9 cellular contexts compared by ENCODE assay signal in genomic region chr13:42497798-42498197, GRCh38.
DNase-seq lines count a peak whose midpoint lies in the region; ATAC-seq and TF ChIP-seq lines count a peak whose summit lies in the region.
"Had no signal": no experiment of that assay in that cellular context is flagged by ENCODE, and none has a peak within 500 bp of the region (broad histone marks: within the 10 kb centered on the region; RNA-seq: fewer than 3 reads in every experiment).

No MANE protein-coding gene starts in this region.

- no peaks in the 10 kb centered on the region for H3K9me3 Mint-ChIP-seq in activated naive CD4-positive, alpha-beta T cell treated with anti-CD3 and anti-CD28 coated beads, Interleukin-2, amount 50 U/mL, for 24 hours
- H3K9me3 Mint-ChIP-seq in activated CD4-positive, alpha-beta memory T cell treated with anti-CD3 and anti-CD28 coated beads for 36 hours = peaks cover 7% of the 10 kb centered on the region
- H3K9me3 Mint-ChIP-seq in stimulated activated effector memory CD8-positive, alpha-beta T cell treated with anti-CD3 and anti-CD28 coated beads, Interleukin-12 subunit alpha, Interleukin-12 subunit beta, amount 100 ng/mL, for 72 hours = peaks cover 4% of the 10 kb centered on the region

- no peak overlapping the region for H3K27ac ChIP-seq in lower lobe of right lung
- H3K27ac ChIP-seq: BLaER1 treated with 17β-estradiol and CSF1 and Interleukin-3, amounts not matched to agents 10 nM and 100 nM had no signal

- ATAC-seq in HG03045 (IDR thresholded peaks at IDR 0.05; ENCODE audit: unreplicated experiment) (peak; percentile 85), lower lobe of right lung (no peak)
- peak; percentile 91 for ATAC-seq in stimulated activated effector memory CD8-positive, alpha-beta T cell treated with anti-CD3 and anti-CD28 coated beads, Interleukin-12 subunit alpha, Interleukin-12 subunit beta, amount 100 ng/mL, for 72 hours

- peak overlapping the region; percentile 12 for H3K27ac Mint-ChIP-seq in activated naive CD4-positive, alpha-beta T cell treated with anti-CD3 and anti-CD28 coated beads, Interleukin-2, amount 50 U/mL, for 24 hours
- H3K27ac Mint-ChIP-seq in activated CD4-positive, alpha-beta memory T cell treated with anti-CD3 and anti-CD28 coated beads for 36 hours = peak overlapping the region; percentile 86
- peak overlapping the region; percentile 38 for H3K27ac Mint-ChIP-seq in stimulated activated effector memory CD8-positive, alpha-beta T cell treated with anti-CD3 and anti-CD28 coated beads, Interleukin-12 subunit alpha, Interleukin-12 subunit beta, amount 100 ng/mL, for 72 hours

- H3K36me3 Mint-ChIP-seq in activated naive CD4-positive, alpha-beta T cell treated with anti-CD3 and anti-CD28 coated beads, Interleukin-2, amount 50 U/mL, for 24 hours = no peaks in the 10 kb centered on the region
- H3K36me3 Mint-ChIP-seq in activated CD4-positive, alpha-beta memory T cell treated with anti-CD3 and anti-CD28 coated beads for 36 hours = peaks cover 7% of the 10 kb centered on the region
- H3K36me3 Mint-ChIP-seq in stimulated activated effector memory CD8-positive, alpha-beta T cell treated with anti-CD3 and anti-CD28 coated beads, Interleukin-12 subunit alpha, Interleukin-12 subunit beta, amount 100 ng/mL, for 72 hours = no peaks in the 10 kb centered on the region

- no peak for TF ChIP-seq CTCF in lower lobe of right lung (IDR thresholded peaks at IDR 0.05)

- no peak for DNase-seq in activated naive CD4-positive, alpha-beta T cell treated with Interleukin-2 at 50 U/mL for 16 hours
- DNase-seq in activated CD4-positive, alpha-beta memory T cell treated with anti-CD3 and anti-CD28 coated beads for 36 hours = peak; percentile 65
- DNase-seq in stimulated activated effector memory CD8-positive, alpha-beta T cell treated with anti-CD3 and anti-CD28 coated beads, Interleukin-12 subunit alpha, Interleukin-12 subunit beta, amount 100 ng/mL, for 72 hours (ENCODE audit: low spot score in 2 of 2) = no peak
- DNase-seq in NCI-H524 treated with DMSO at 0.1 percent for 48 hours (lab: John Stamatoyannopoulos, UW) = no peak
- no peak for DNase-seq in lower lobe of right lung
- DNase-seq in medulla oblongata (ENCODE audit: extremely low spot score) = no peak

- POLR2A ChIA-PET in activated CD4-positive, alpha-beta memory T cell treated with anti-CD3 and anti-CD28 coated beads for 36 hours (lab: Charles Lee) = interaction anchor here (0.8 to 2.9 kb wide), 10 partner anchors 23 to 226 kb away, joined by 3 to 34 read pairs (median 6); partner anchors contain the start of gene AKAP11

- CTCF ChIA-PET in activated CD4-positive, alpha-beta memory T cell treated with anti-CD3 and anti-CD28 coated beads for 36 hours (lab: Charles Lee) = interaction anchor here (1.1 to 1.4 kb wide), 2 partner anchors 92 to 226 kb away, joined by 3 read pairs; partner anchors contain the start of gene AKAP11

- no peaks in the 10 kb centered on the region for H3K4me1 ChIP-seq in lower lobe of right lung

- H3K36me3 ChIP-seq in lower lobe of right lung = no peaks in the 10 kb centered on the region
- H3K36me3 ChIP-seq: BLaER1 treated with 17β-estradiol and CSF1 and Interleukin-3, amounts not matched to agents 10 nM and 100 nM had no signal

- H3K27me3 ChIP-seq in lower lobe of right lung (ENCODE audit: low read depth) = no peaks in the 10 kb centered on the region
- H3K27me3 ChIP-seq: BLaER1 treated with 17β-estradiol and CSF1 and Interleukin-3, amounts not matched to agents 10 nM and 100 nM had no signal

- intact Hi-C loops in activated CD4-positive, alpha-beta memory T cell treated with anti-CD3 and anti-CD28 coated beads for 36 hours (cut with micrococcal nuclease) = loop anchor here (1.0 to 10.0 kb wide), 15 partner anchors 49 to 1300 kb away; partner anchors contain the start of genes EPSTI1 and VWA8
- intact Hi-C loops in lower lobe of right lung (cut with DNase I) = no loop called here

- H3K9me3 ChIP-seq in lower lobe of right lung = no peaks in the 10 kb centered on the region
- H3K9me3 ChIP-seq: BLaER1 treated with 17β-estradiol and CSF1 and Interleukin-3, amounts not matched to agents 10 nM and 100 nM had no signal

- no peak overlapping the region for H3K4me3 Mint-ChIP-seq in activated naive CD4-positive, alpha-beta T cell treated with anti-CD3 and anti-CD28 coated beads, Interleukin-2, amount 50 U/mL, for 24 hours
- peak overlapping the region; percentile 12 for H3K4me3 Mint-ChIP-seq in activated CD4-positive, alpha-beta memory T cell treated with anti-CD3 and anti-CD28 coated beads for 36 hours
- peak overlapping the region; percentile 6 for H3K4me3 Mint-ChIP-seq in stimulated activated effector memory CD8-positive, alpha-beta T cell treated with anti-CD3 and anti-CD28 coated beads, Interleukin-12 subunit alpha, Interleukin-12 subunit beta, amount 100 ng/mL, for 72 hours

- peaks cover 29% of the 10 kb centered on the region for H3K4me1 Mint-ChIP-seq in activated naive CD4-positive, alpha-beta T cell treated with anti-CD3 and anti-CD28 coated beads, Interleukin-2, amount 50 U/mL, for 24 hours
- peaks cover 54% of the 10 kb centered on the region for H3K4me1 Mint-ChIP-seq in activated CD4-positive, alpha-beta memory T cell treated with anti-CD3 and anti-CD28 coated beads for 36 hours (ENCODE audit: low read depth)
- H3K4me1 Mint-ChIP-seq in stimulated activated effector memory CD8-positive, alpha-beta T cell treated with anti-CD3 and anti-CD28 coated beads, Interleukin-12 subunit alpha, Interleukin-12 subunit beta, amount 100 ng/mL, for 72 hours = peaks cover 35% of the 10 kb centered on the region

- H3K27me3 Mint-ChIP-seq in activated naive CD4-positive, alpha-beta T cell treated with anti-CD3 and anti-CD28 coated beads, Interleukin-2, amount 50 U/mL, for 24 hours = no peaks in the 10 kb centered on the region
- no peaks in the 10 kb centered on the region for H3K27me3 Mint-ChIP-seq in activated CD4-positive, alpha-beta memory T cell treated with anti-CD3 and anti-CD28 coated beads for 36 hours

- no peak overlapping the region for H3K4me3 ChIP-seq in lower lobe of right lung
- H3K4me3 ChIP-seq: BLaER1 treated with 17β-estradiol and CSF1 and Interleukin-3, amounts not matched to agents 10 nM and 100 nM had no signal

Comparison
In these comparisons a context has a peak if more than half of its experiments do, and no peak if none do; other contexts are left out.
1. H3K27ac Mint-ChIP-seq: peak in every context shown above with its lines; median percentile 86 in activated CD4-positive, alpha-beta memory T cell treated with anti-CD3 and anti-CD28 coated beads for 36 hours; 38 in stimulated activated effector memory CD8-positive, alpha-beta T cell treated with anti-CD3 and anti-CD28 coated beads, Interleukin-12 subunit alpha, Interleukin-12 subunit beta, amount 100 ng/mL, for 72 hours; 12 in activated naive CD4-positive, alpha-beta T cell treated with anti-CD3 and anti-CD28 coated beads, Interleukin-2, amount 50 U/mL, for 24 hours.
2. ATAC-seq: peak in HG03045 (single experiment) and stimulated activated effector memory CD8-positive, alpha-beta T cell treated with anti-CD3 and anti-CD28 coated beads, Interleukin-12 subunit alpha, Interleukin-12 subunit beta, amount 100 ng/mL, for 72 hours (single experiment); none in lower lobe of right lung (0 of 2).